Comparison of ENCODE assay signal across 8 cellular contexts in the genomic region with DNA sequence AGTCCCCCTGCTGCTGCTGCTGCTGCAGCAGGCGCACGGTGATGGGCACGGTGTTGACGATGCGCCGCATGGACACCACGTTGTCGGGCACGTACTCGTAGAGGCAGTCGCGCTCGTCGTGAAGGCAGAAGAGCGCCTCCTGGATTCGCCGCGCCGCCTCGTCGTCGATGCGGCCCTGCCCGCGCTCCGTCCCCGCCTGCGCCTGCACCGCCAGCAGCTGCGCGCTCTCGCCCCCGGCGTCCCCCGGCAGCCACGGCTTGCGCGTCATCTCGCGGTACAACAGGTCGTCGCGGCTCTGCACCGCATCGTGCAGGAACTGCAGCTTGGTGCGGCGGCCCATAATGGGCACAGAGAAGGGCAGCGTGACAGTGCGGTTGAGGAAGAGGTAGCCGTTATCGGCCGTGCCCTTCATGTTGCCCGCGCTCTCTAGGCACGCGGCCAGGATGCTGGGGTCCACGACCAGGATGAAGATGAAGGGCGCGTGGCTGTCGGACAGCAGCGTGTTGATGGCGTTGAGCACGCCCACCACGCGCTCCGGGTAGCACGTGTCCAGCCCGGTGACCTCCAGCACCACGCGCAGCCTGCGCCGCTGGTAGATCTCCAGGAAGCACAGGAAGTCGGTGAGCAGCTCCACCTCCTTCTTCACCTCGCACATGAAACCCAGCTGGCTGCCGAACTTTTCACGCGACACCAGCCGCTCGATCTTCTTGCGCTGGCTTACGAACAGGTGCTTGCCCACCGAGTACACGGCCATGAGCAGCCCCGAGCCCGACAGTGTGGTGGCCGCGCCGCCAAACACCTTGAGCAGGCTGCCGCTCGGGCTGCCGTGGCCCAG. TPM values are rescaled to one million over a fixed set of nuclear protein-coding genes. Genes with fewer than 3 reads are reported as not detected.
DNase-seq lines count a peak whose midpoint lies in the region; ATAC-seq and TF ChIP-seq lines count a peak whose summit lies in the region.

No MANE protein-coding gene starts in this region.

- TF ChIP-seq POLR2A in gastroesophageal sphincter (IDR thresholded peaks at IDR 0.05), result no peak

- peak overlapping the region in 1 of 2 donors; percentile 39 for H3K4me3 ChIP-seq in gastroesophageal sphincter

- TF ChIP-seq EP300 in gastroesophageal sphincter (IDR thresholded peaks at IDR 0.05), result no peak

- DNase-seq in NCI-H82 (lab: John Stamatoyannopoulos, UW), result peak; percentile 62
- no peak for DNase-seq in NCI-H82 treated with DMSO at 0.1 percent for 48 hours (lab: John Stamatoyannopoulos, UW; ENCODE audit: unreplicated experiment)
- peak; percentile 22 for DNase-seq in putamen (ENCODE audit: low spot score)
- DNase-seq in cerebellar cortex (ENCODE audit: low spot score), result no peak

- no peak overlapping the region for H3K27ac Mint-ChIP-seq in activated T-helper 17 cell treated with anti-CD3 and anti-CD28 coated beads, Interleukin-2, amount 50 U/mL, for 72 hours

- H3K27me3 ChIP-seq in gastroesophageal sphincter, result peaks cover 76% of the 10 kb centered on the region

- ATAC-seq in activated T-helper 17 cell treated with anti-CD3 and anti-CD28 coated beads, Interleukin-2, amount 50 U/mL, for 72 hours (replicated peaks), result peak; percentile 57
- ATAC-seq in gastroesophageal sphincter, result peak; percentile 40
- no peak for ATAC-seq in HG03039 (IDR thresholded peaks at IDR 0.05; ENCODE audit: unreplicated experiment)
- ATAC-seq in HG03280 (IDR thresholded peaks at IDR 0.05; ENCODE audit: unreplicated experiment), result no peak

- no CpG with 5 or more reads among the region's 91 CpGs for WGBS in gastroesophageal sphincter (ENCODE audit: low coverage in 1 of 2), 2 donors

- peaks cover 0 to 29% (median 23%) of the 10 kb centered on the region in 3 donors for H3K4me1 ChIP-seq in gastroesophageal sphincter

- H3K27ac ChIP-seq in gastroesophageal sphincter, result no peak overlapping the region

- peaks cover 5% of the 10 kb centered on the region for H3K36me3 Mint-ChIP-seq in activated T-helper 17 cell treated with anti-CD3 and anti-CD28 coated beads, Interleukin-2, amount 50 U/mL, for 72 hours (ENCODE audit: low read depth)

- no peak for TF ChIP-seq CTCF in gastroesophageal sphincter (IDR thresholded peaks at IDR 0.05)

- no peaks in the 10 kb centered on the region for H3K9me3 Mint-ChIP-seq in activated T-helper 17 cell treated with anti-CD3 and anti-CD28 coated beads, Interleukin-2, amount 50 U/mL, for 72 hours

- H3K4me3 Mint-ChIP-seq in activated T-helper 17 cell treated with anti-CD3 and anti-CD28 coated beads, Interleukin-2, amount 50 U/mL, for 72 hours, result peak overlapping the region; percentile 77

- H3K9me3 ChIP-seq in gastroesophageal sphincter, result no peaks in the 10 kb centered on the region

- H3K27me3 Mint-ChIP-seq in activated T-helper 17 cell treated with anti-CD3 and anti-CD28 coated beads, Interleukin-2, amount 50 U/mL, for 72 hours, result no peaks in the 10 kb centered on the region

- peaks cover 16% of the 10 kb centered on the region for H3K4me1 Mint-ChIP-seq in activated T-helper 17 cell treated with anti-CD3 and anti-CD28 coated beads, Interleukin-2, amount 50 U/mL, for 72 hours

- H3K36me3 ChIP-seq in gastroesophageal sphincter, result peaks cover 0 to 8% of the 10 kb centered on the region in 2 donors

RNA-seq across cellular contexts. Expression of gene NKPD1, which starts 8.1 kb away (rescaled TPM):
- total RNA-seq in activated T-helper 17 cell treated with anti-CD3 and anti-CD28 coated beads, Interleukin-2, amount 50 U/mL, for 72 hours, result under 1 TPM; 0.06 to 0.40 TPM
- under 1 TPM in 2 of 4 donors, not detected in 2; 0.16 to 0.39 TPM for total RNA-seq in gastroesophageal sphincter

RNA-seq across cellular contexts. Expression of gene TRAPPC6A, which starts 25.3 kb away (rescaled TPM):
- total RNA-seq in activated T-helper 17 cell treated with anti-CD3 and anti-CD28 coated beads, Interleukin-2, amount 50 U/mL, for 72 hours, result 10 to 100 TPM; 12.9 to 32.1 TPM
- total RNA-seq in gastroesophageal sphincter, result 10 to 100 TPM; 16.2 to 24.0 (median 20.7) TPM

RNA-seq across cellular contexts. Expression of gene BLOC1S3, which starts 25.9 kb away (rescaled TPM):
- 10 to 100 TPM; 13.9 to 16.7 TPM for total RNA-seq in activated T-helper 17 cell treated with anti-CD3 and anti-CD28 coated beads, Interleukin-2, amount 50 U/mL, for 72 hours
- total RNA-seq in gastroesophageal sphincter, result 10 to 100 TPM in 1 of 4 donors, 1 to 10 TPM in 3; 5.0 to 17.0 (median 7.8) TPM

RNA-seq across cellular contexts. Expression of gene PPP1R37, which starts 59.7 kb away (rescaled TPM):
- 10 to 100 TPM; 19.8 to 27.7 TPM for total RNA-seq in activated T-helper 17 cell treated with anti-CD3 and anti-CD28 coated beads, Interleukin-2, amount 50 U/mL, for 72 hours
- 10 to 100 TPM; 22.6 to 51.4 (median 24.6) TPM for total RNA-seq in gastroesophageal sphincter

Comparison
In these comparisons a context has a peak if more than half of its experiments do, and no peak if none do; other contexts are left out.
1. DNase-seq: peak in NCI-H82 (single experiment) and putamen (single experiment); none in NCI-H82 treated with DMSO at 0.1 percent for 48 hours (single experiment) and cerebellar cortex (single experiment).
2. ATAC-seq: peak in activated T-helper 17 cell treated with anti-CD3 and anti-CD28 coated beads, Interleukin-2, amount 50 U/mL, for 72 hours (single experiment) and gastroesophageal sphincter (single experiment); none in HG03039 (single experiment) and HG03280 (single experiment).